In the genomic region with DNA sequence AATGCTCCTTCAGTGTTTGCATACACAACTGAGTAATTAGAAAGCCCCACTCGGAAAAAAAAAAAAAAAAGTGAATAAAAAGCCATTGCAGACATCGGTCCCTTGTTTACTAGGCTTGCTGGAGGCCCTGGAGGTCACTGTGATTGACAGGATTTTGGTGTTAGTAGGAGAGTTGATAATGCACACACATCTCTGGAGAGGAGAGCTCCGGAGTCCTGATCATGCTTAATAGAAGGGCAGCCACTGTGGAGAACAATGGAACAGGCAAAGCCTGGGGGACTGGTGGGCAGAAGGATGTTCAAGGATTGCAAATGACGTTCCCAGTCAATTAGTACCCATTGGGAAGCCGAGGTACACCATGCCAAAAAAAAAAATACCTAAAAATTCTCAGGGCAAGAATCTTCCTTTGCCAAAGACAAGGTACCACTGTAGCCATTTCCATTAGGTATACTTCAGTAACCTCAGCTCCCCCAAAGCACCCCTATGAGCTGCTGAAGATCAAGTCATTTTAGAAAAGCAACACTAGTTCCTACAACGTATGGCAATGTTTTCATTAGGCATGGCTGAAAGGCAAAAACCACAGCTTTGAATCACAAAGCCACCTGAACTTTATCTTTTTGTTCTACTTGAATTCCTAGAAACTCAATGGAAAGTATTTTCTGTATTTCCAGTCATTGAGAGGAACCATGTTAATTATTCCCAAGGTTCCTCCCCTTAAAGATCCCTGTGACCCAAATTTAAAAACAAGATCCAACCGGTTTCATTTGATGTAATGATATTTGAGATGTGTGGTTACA, we compare ENCODE assay signal across 25 cellular contexts.
DNase-seq lines count a peak whose midpoint lies in the region; ATAC-seq and TF ChIP-seq lines count a peak whose summit lies in the region.
"Had no signal": no experiment of that assay in that cellular context is flagged by ENCODE, and none has a peak within 500 bp of the region (broad histone marks: within the 10 kb centered on the region; RNA-seq: fewer than 3 reads in every experiment).

No MANE protein-coding gene starts in this region.

- H3K4me3 ChIP-seq in endodermal cell (ENCODE audit: low read length) (no peak overlapping the region), esophagus squamous epithelium (no peak overlapping the region)
- H3K4me3 ChIP-seq: Peyer's patch, SJSA1, transverse colon had no signal

- TF ChIP-seq POLR2A in esophagus squamous epithelium (IDR thresholded peaks at IDR 0.05): no peak

- no peaks in the 10 kb centered on the region for H3K27me3 ChIP-seq in endodermal cell (ENCODE audit: control insufficient read depth, insufficient read depth, low read length, poor library complexity, severe bottlenecking)
- no peaks in the 10 kb centered on the region for H3K27me3 ChIP-seq in esophagus squamous epithelium
- H3K27me3 ChIP-seq: Peyer's patch, SJSA1, transverse colon had no signal

- H3K9me3 Mint-ChIP-seq in endodermal cell: no peaks in the 10 kb centered on the region
- H3K9me3 Mint-ChIP-seq: activated naive CD4-positive, alpha-beta T cell treated with anti-CD3 and anti-CD28 coated beads, Interleukin-2, amount 50 U/mL, for 24 hours; CD8-positive, alpha-beta T cell; immature natural killer cell; stimulated activated memory B cell treated with anti-CD40 and anti-IgM and Interleukin-4, amounts not matched to agents 10 μg/mL and 1 μg/mL and 100 μg/mL, for 72 hours had no signal

- intact Hi-C loops in left ventricle myocardium superior (cut with micrococcal nuclease) (no loop called here), Right ventricle myocardium inferior (cut with DNase I) (no loop called here), esophagus squamous epithelium (cut with DNase I) (no loop called here)

- whole genome bisulfite sequencing in endodermal cell (ENCODE audit: insufficient coverage in 1 of 2, insufficient read length in 1 of 2), 2 experiments: 59 to 74% methylated on average over 5 to 6 of the region's 7 CpGs
- 74 to 75% methylated on average over 7 of the region's 7 CpGs for WGBS in esophagus squamous epithelium, 2 donors

- no peak overlapping the region for H3K4me3 Mint-ChIP-seq in endodermal cell
- H3K4me3 Mint-ChIP-seq: activated naive CD4-positive, alpha-beta T cell treated with anti-CD3 and anti-CD28 coated beads, Interleukin-2, amount 50 U/mL, for 24 hours; CD8-positive, alpha-beta T cell; IgD-negative memory B cell; naive thymus-derived CD4-positive, alpha-beta T cell; stimulated activated memory B cell treated with anti-CD40 and anti-IgM and Interleukin-4, amounts not matched to agents 10 μg/mL and 1 μg/mL and 100 μg/mL, for 72 hours had no signal

- peaks cover 4% of the 10 kb centered on the region for H3K36me3 Mint-ChIP-seq in endodermal cell (ENCODE audit: low read depth)
- H3K36me3 Mint-ChIP-seq: activated naive CD4-positive, alpha-beta T cell treated with anti-CD3 and anti-CD28 coated beads, Interleukin-2, amount 50 U/mL, for 24 hours; CD8-positive, alpha-beta T cell; IgD-negative memory B cell; immature natural killer cell; naive thymus-derived CD4-positive, alpha-beta T cell; stimulated activated memory B cell treated with anti-CD40 and anti-IgM and Interleukin-4, amounts not matched to agents 10 μg/mL and 1 μg/mL and 100 μg/mL, for 72 hours had no signal

- DNase-seq in left ventricle myocardium superior (no peak), Right ventricle myocardium inferior (ENCODE audit: missing footprints) (no peak), NCI-H748 treated with DMSO at 0.1 percent for 48 hours (lab: John Stamatoyannopoulos, UW) (peak; percentile 65), endodermal cell (no peak), retina (peak; percentile 47), esophagus squamous epithelium (lab: John Stamatoyannopoulos, UW) (no peak)
- no peak for DNase-seq in stimulated activated CD4-positive, alpha-beta T cell treated with anti-CD3 and anti-CD28 coated beads, Interleukin-4, amount 100 ng/mL, for 1 hour
- DNase-seq: activated CD4-positive, alpha-beta T cell treated with anti-CD3 and anti-CD28 coated beads for 4 hours; amniotic stem cell; CD8-positive, alpha-beta T cell; DMS 273 treated with DMSO at 0.1 percent for 48 hours; immature natural killer cell; naive thymus-derived CD4-positive, alpha-beta T cell; NCI-H1048; NCI-H187; NCI-H524; Peyer's patch; T-helper 9 cell; transverse colon had no signal

- H3K27me3 Mint-ChIP-seq in endodermal cell (ENCODE audit: insufficient read depth): peaks cover 20% of the 10 kb centered on the region
- H3K27me3 Mint-ChIP-seq: activated naive CD4-positive, alpha-beta T cell treated with anti-CD3 and anti-CD28 coated beads, Interleukin-2, amount 50 U/mL, for 24 hours; stimulated activated memory B cell treated with anti-CD40 and anti-IgM and Interleukin-4, amounts not matched to agents 10 μg/mL and 1 μg/mL and 100 μg/mL, for 72 hours had no signal

- H3K9ac ChIP-seq in endodermal cell (ENCODE audit: extremely low read depth, low read length, poor library complexity, severe bottlenecking): no peak overlapping the region

- TF ChIP-seq CTCF in endodermal cell (conservative IDR thresholded peaks at IDR 0.05) (no peak), esophagus squamous epithelium (IDR thresholded peaks at IDR 0.05) (no peak)

- peak overlapping the region; percentile 13 for H3K27ac ChIP-seq in endodermal cell (ENCODE audit: low read depth, low read length)
- H3K27ac ChIP-seq in esophagus squamous epithelium: no peak overlapping the region
- H3K27ac ChIP-seq: Peyer's patch, SJSA1, transverse colon, VCaP had no signal

- no peaks in the 10 kb centered on the region for H3K9me3 ChIP-seq in endodermal cell (ENCODE audit: control insufficient read depth, low read length)
- H3K9me3 ChIP-seq in esophagus squamous epithelium: no peaks in the 10 kb centered on the region
- H3K9me3 ChIP-seq: Peyer's patch, SJSA1, transverse colon had no signal

- H3K4me1 ChIP-seq in endodermal cell (ENCODE audit: control insufficient read depth, insufficient read depth, low read length) (peaks cover 2% of the 10 kb centered on the region), esophagus squamous epithelium (peaks cover 0 to 36% (median 7%) of the 10 kb centered on the region in 3 donors)
- H3K4me1 ChIP-seq: Peyer's patch had no signal

- ATAC-seq in left ventricle myocardium superior (peak; percentile 49), Right ventricle myocardium inferior (no peak), HG03097 (IDR thresholded peaks at IDR 0.05; ENCODE audit: low FRiP score, unreplicated experiment) (no peak)
- ATAC-seq: CD8-positive, alpha-beta T cell; naive thymus-derived CD4-positive, alpha-beta T cell; stimulated activated memory B cell treated with anti-CD40 and anti-IgM and Interleukin-4, amounts not matched to agents 10 μg/mL and 1 μg/mL and 100 μg/mL, for 72 hours had no signal

- no peak overlapping the region for H3K27ac Mint-ChIP-seq in endodermal cell
- H3K27ac Mint-ChIP-seq: activated naive CD4-positive, alpha-beta T cell treated with anti-CD3 and anti-CD28 coated beads, Interleukin-2, amount 50 U/mL, for 24 hours; CD8-positive, alpha-beta T cell; IgD-negative memory B cell; naive thymus-derived CD4-positive, alpha-beta T cell; stimulated activated memory B cell treated with anti-CD40 and anti-IgM and Interleukin-4, amounts not matched to agents 10 μg/mL and 1 μg/mL and 100 μg/mL, for 72 hours had no signal

- H3K36me3 ChIP-seq in endodermal cell (ENCODE audit: control insufficient read depth, insufficient read depth, low read length): peaks cover 3% of the 10 kb centered on the region
- no peaks in the 10 kb centered on the region for H3K36me3 ChIP-seq in esophagus squamous epithelium
- H3K36me3 ChIP-seq: Peyer's patch, SJSA1, transverse colon had no signal

- H3K4me1 Mint-ChIP-seq in endodermal cell: peaks cover 31% of the 10 kb centered on the region
- H3K4me1 Mint-ChIP-seq: activated naive CD4-positive, alpha-beta T cell treated with anti-CD3 and anti-CD28 coated beads, Interleukin-2, amount 50 U/mL, for 24 hours; stimulated activated memory B cell treated with anti-CD40 and anti-IgM and Interleukin-4, amounts not matched to agents 10 μg/mL and 1 μg/mL and 100 μg/mL, for 72 hours had no signal

Comparison
In these comparisons a context has a peak if more than half of its experiments do, and no peak if none do; other contexts are left out.
1. DNase-seq: peak in NCI-H748 treated with DMSO at 0.1 percent for 48 hours (single experiment) and retina (single experiment); none in left ventricle myocardium superior (single experiment), Right ventricle myocardium inferior (single experiment), endodermal cell (single experiment), stimulated activated CD4-positive, alpha-beta T cell treated with anti-CD3 and anti-CD28 coated beads, Interleukin-4, amount 100 ng/mL, for 1 hour (single experiment) and esophagus squamous epithelium (single experiment).